Comparison of ENCODE assay signal across 19 cellular contexts in genomic region chr12:4404877-4405637, GRCh38. TPM values are rescaled to one million over a fixed set of nuclear protein-coding genes. Genes with fewer than 3 reads are reported as not detected.
"Had no signal": no experiment of that assay in that cellular context is flagged by ENCODE, and none has a peak within 500 bp of the region (broad histone marks: within the 10 kb centered on the region; RNA-seq: fewer than 3 reads in every experiment).

No MANE protein-coding gene starts in this region.

RNA-seq across cellular contexts. Expression of gene FGF23, which starts 25.5 kb away (rescaled TPM):
- total RNA-seq: naive thymus-derived CD4-positive, alpha-beta T cell; natural killer cell; omental fat pad; osteocyte; pancreas; posterior vena cava; prostate gland; pulmonary artery endothelial cell; sciatic nerve; stomach; temporal lobe; thoracic aorta; thyroid gland; tibial nerve; upper lobe of left lung; ureter; vagina had no signal

RNA-seq across cellular contexts. Expression of gene FGF6, which starts 40.6 kb away (rescaled TPM):
- total RNA-seq: naive thymus-derived CD4-positive, alpha-beta T cell; natural killer cell; omental fat pad; osteocyte; pancreas; posterior vena cava; prostate gland; pulmonary artery endothelial cell; right atrium auricular region; sciatic nerve; stomach; subcutaneous adipose tissue; temporal lobe; thoracic aorta; thyroid gland; tibial nerve; upper lobe of left lung; ureter; vagina had no signal
